Comparison of ENCODE assay signal across 8 cellular contexts in genomic region chr9:135797507-135798302, GRCh38.
DNase-seq lines count a peak whose midpoint lies in the region; ATAC-seq and TF ChIP-seq lines count a peak whose summit lies in the region.

No MANE protein-coding gene starts in this region.

- H3K9ac ChIP-seq in skeletal muscle tissue (ENCODE audit: low read depth in 1 of 3, low read length in 3 of 3): peak overlapping the region in 2 of 3 donors; percentile 43 to 62

- H3K27ac ChIP-seq in skeletal muscle tissue (ENCODE audit: low read depth, low read length): no peak overlapping the region

- peaks cover 25 to 27% (median 27%) of the 10 kb centered on the region in 3 donors for H3K4me1 ChIP-seq in skeletal muscle tissue (ENCODE audit: control insufficient read depth in 3 of 3, insufficient read depth in 3 of 3, low read length in 3 of 3)

- DNase-seq in NCI-H748 (lab: John Stamatoyannopoulos, UW; ENCODE audit: unreplicated experiment): peak; percentile 45
- DNase-seq in NCI-H748 treated with DMSO at 0.1 percent for 48 hours (lab: John Stamatoyannopoulos, UW): no peak
- DNase-seq in NB4 (ENCODE audit: low read depth): peak; percentile 60
- DNase-seq in activated T-cell treated with anti-CD3 and anti-CD28 coated beads for 48 hours (ENCODE audit: low read depth): peak; percentile 34
- DNase-seq in glomerular visceral epithelial cell (ENCODE audit: extremely low spot score): peak; percentile 30

- no peak overlapping the region for H3K4me3 ChIP-seq in NB4 (ENCODE audit: low read depth, low read length)
- peak overlapping the region in 2 of 3 donors; percentile 28 to 35 for H3K4me3 ChIP-seq in skeletal muscle tissue (ENCODE audit: low read length in 3 of 3)

- TF ChIP-seq CTCF in NB4 (IDR thresholded peaks at IDR 0.05; ENCODE audit: low read depth, low read length): peak; percentile 79

- peaks cover 15 to 28% (median 18%) of the 10 kb centered on the region in 3 donors for H3K27me3 ChIP-seq in skeletal muscle tissue (ENCODE audit: control insufficient read depth in 3 of 3, insufficient read depth in 3 of 3, low read length in 3 of 3)

- no peak for TF ChIP-seq POLR2A in NB4 (IDR thresholded peaks at IDR 0.05; ENCODE audit: extremely low read depth, insufficient read length)

- ATAC-seq in GM21381 (IDR thresholded peaks at IDR 0.05; ENCODE audit: unreplicated experiment) (no peak), HG03280 (IDR thresholded peaks at IDR 0.05; ENCODE audit: unreplicated experiment) (no peak)

- no peaks in the 10 kb centered on the region for H3K9me3 ChIP-seq in skeletal muscle tissue (ENCODE audit: control insufficient read depth in 3 of 3, low read length in 3 of 3)

- H3K36me3 ChIP-seq in skeletal muscle tissue (ENCODE audit: control insufficient read depth in 3 of 3, insufficient read depth in 3 of 3, low read length in 3 of 3): no peaks in the 10 kb centered on the region
